In genomic region chr4:16007471-16008095, GRCh38 we compare ENCODE assay signal across 22 cellular contexts. TPM values are rescaled to one million over a fixed set of nuclear protein-coding genes. Genes with fewer than 3 reads are reported as not detected.
"Had no signal": no experiment of that assay in that cellular context is flagged by ENCODE, and none has a peak within 500 bp of the region (broad histone marks: within the 10 kb centered on the region; RNA-seq: fewer than 3 reads in every experiment).

No MANE protein-coding gene starts in this region.

- H3K4me1 Mint-ChIP-seq: memory B cell, neural progenitor cell had no signal

- H3K9me3 ChIP-seq: left lung, lower lobe of right lung, ovary, suprapubic skin, thyroid gland, upper lobe of left lung, uterus had no signal

- H3K27me3 ChIP-seq: dorsolateral prefrontal cortex, neural progenitor cell, ovary, thyroid gland, upper lobe of left lung, uterus had no signal

- H2AFZ ChIP-seq: neural progenitor cell had no signal

- H3K36me3 ChIP-seq: left lung, lower lobe of right lung, neural progenitor cell, ovary, suprapubic skin, thyroid gland, upper lobe of left lung, uterus had no signal

- H3K4me3 ChIP-seq: dorsolateral prefrontal cortex, left lung, lower lobe of right lung, neural progenitor cell, ovary, suprapubic skin, thyroid gland, upper lobe of left lung, uterus had no signal

- H3K4me1 ChIP-seq: left lung, lower lobe of right lung, suprapubic skin, upper lobe of left lung, uterus had no signal

- H3K27ac Mint-ChIP-seq: memory B cell; natural killer cell treated with Interleukin-12 subunit alpha and Interleukin-12 subunit beta and Interleukin-15 and Interleukin-18, amount 100 ng/mL, for 72 hours had no signal

- H3K27ac ChIP-seq: left lung, lower lobe of right lung, neural progenitor cell, ovary, suprapubic skin, thyroid gland, upper lobe of left lung, uterus had no signal

- H3K4me3 Mint-ChIP-seq: memory B cell; natural killer cell treated with Interleukin-12 subunit alpha and Interleukin-12 subunit beta and Interleukin-15 and Interleukin-18, amount 100 ng/mL, for 72 hours; neural progenitor cell had no signal

- H3K36me3 Mint-ChIP-seq: memory B cell; natural killer cell treated with Interleukin-12 subunit alpha and Interleukin-12 subunit beta and Interleukin-15 and Interleukin-18, amount 100 ng/mL, for 72 hours had no signal

- ATAC-seq: left lung; lower lobe of right lung; natural killer cell treated with Interleukin-12 subunit alpha and Interleukin-12 subunit beta and Interleukin-15 and Interleukin-18, amount 100 ng/mL, for 72 hours had no signal

- H3K9ac ChIP-seq: neural progenitor cell had no signal

- H3K4me2 ChIP-seq: neural progenitor cell had no signal

- DNase-seq: cortex of kidney; dorsolateral prefrontal cortex; effector CD8-positive, alpha-beta T cell; foreskin melanocyte; left lung; lower lobe of right lung; midbrain; nucleus accumbens; ovary; right cardiac atrium; small intestine; stimulated activated CD4-positive, alpha-beta T cell treated with anti-CD3 and anti-CD28 coated beads, Interleukin-2, amount 100 ng/mL, for 48 hours; stimulated activated naive CD4-positive, alpha-beta T cell treated with Interleukin-2 at 50 U/mL for 16 hours; thyroid gland; upper lobe of left lung; uterus had no signal

- H3K9me3 Mint-ChIP-seq: memory B cell; natural killer cell treated with Interleukin-12 subunit alpha and Interleukin-12 subunit beta and Interleukin-15 and Interleukin-18, amount 100 ng/mL, for 72 hours; neural progenitor cell had no signal

RNA-seq across cellular contexts. Expression of gene FGFBP2, which starts 44.6 kb away (rescaled TPM):
- total RNA-seq: glomerular endothelial cell had no signal
- polyA plus RNA-seq: keratinocyte had no signal
